1 cellular context compared by ENCODE assay signal in genomic region chr10:118742787-118743186, GRCh38.
TF ChIP-seq lines count a peak whose summit lies in the region.

No MANE protein-coding gene starts in this region.

TF ChIP-seq in HEK293, 187 proteins besides CTCF, POLR2A, EP300 and RAD21 (continued from another document and continues in another):
- TF ChIP-seq BCL6B (tag by site-specific recombination; IDR thresholded peaks at IDR 0.05) = no peak
- TF ChIP-seq KLF8 (tag by site-specific recombination; IDR thresholded peaks at IDR 0.05) = no peak
- no peak for TF ChIP-seq ZSCAN16 (tag by site-specific recombination; IDR thresholded peaks at IDR 0.05)
- no peak for TF ChIP-seq ZFP37 (tag by site-specific recombination; IDR thresholded peaks at IDR 0.05)
- peak; percentile 78; the same call in 1 of the 2 replicates for TF ChIP-seq OVOL3 (tag by site-specific recombination; IDR thresholded peaks at IDR 0.05)
- peak; percentile 48; the same call in 1 of the 2 replicates for TF ChIP-seq ZNF843 (tag by site-specific recombination; IDR thresholded peaks at IDR 0.05)
- no peak for TF ChIP-seq RBAK (tag by site-specific recombination; IDR thresholded peaks at IDR 0.05)
- no peak for TF ChIP-seq ZNF2 (tag by site-specific recombination; IDR thresholded peaks at IDR 0.05)
- TF ChIP-seq ZNF596 (tag by site-specific recombination; IDR thresholded peaks at IDR 0.05) = no peak
- no peak for TF ChIP-seq ZNF610 (tag by site-specific recombination; IDR thresholded peaks at IDR 0.05; ENCODE audit: borderline replicate concordance)
- TF ChIP-seq ZNF514 (tag by site-specific recombination; IDR thresholded peaks at IDR 0.05) = no peak
- no peak for TF ChIP-seq ZNF19 (tag by site-specific recombination; IDR thresholded peaks at IDR 0.05; ENCODE audit: low read depth)
- no peak for TF ChIP-seq ZEB2 (tag by site-specific recombination; IDR thresholded peaks at IDR 0.05)
- 0 out of 2 replicates have a peak, but pooled peaks have one; percentile 24 for TF ChIP-seq SP7 (tag by site-specific recombination; IDR thresholded peaks at IDR 0.05)
- TF ChIP-seq ZNF132 (tag by site-specific recombination; IDR thresholded peaks at IDR 0.05; ENCODE audit: borderline replicate concordance) = no peak
- TF ChIP-seq KLF1 (tag by site-specific recombination; IDR thresholded peaks at IDR 0.05) = no peak
- no peak for TF ChIP-seq SP3 (tag by site-specific recombination; IDR thresholded peaks at IDR 0.05)
- peak; percentile 81 for TF ChIP-seq SCRT2 (tag by site-specific recombination; IDR thresholded peaks at IDR 0.05)
- TF ChIP-seq TRIM28 (IDR thresholded peaks at IDR 0.05; ENCODE audit: borderline replicate concordance, low read length) = 0 out of 2 replicates have a peak, but pooled peaks have one; percentile 19
- TF ChIP-seq ZNF211 (tag by site-specific recombination; IDR thresholded peaks at IDR 0.05; ENCODE audit: low read depth) = no peak
- TF ChIP-seq ZNF394 (tag by site-specific recombination; IDR thresholded peaks at IDR 0.05; ENCODE audit: borderline replicate concordance) = no peak
- no peak for TF ChIP-seq SP2 (tag by site-specific recombination; IDR thresholded peaks at IDR 0.05)
- TF ChIP-seq ZNF513 (tag by site-specific recombination; IDR thresholded peaks at IDR 0.05) = no peak
- TF ChIP-seq ZNF266 (tag by site-specific recombination; IDR thresholded peaks at IDR 0.05; ENCODE audit: low read depth) = no peak
- TF ChIP-seq ZNF629 (tag by site-specific recombination; IDR thresholded peaks at IDR 0.05) = no peak
- no peak for TF ChIP-seq ZNF10 (tag by site-specific recombination; IDR thresholded peaks at IDR 0.05)
- peak; percentile 96 for TF ChIP-seq PRDM6 (tag by site-specific recombination; IDR thresholded peaks at IDR 0.05)
- TF ChIP-seq ZNF518A (tag by site-specific recombination; conservative IDR thresholded peaks at IDR 0.05; ENCODE audit: low read depth) = no peak
- no peak for TF ChIP-seq ZNF248 (tag by site-specific recombination; IDR thresholded peaks at IDR 0.05)
- peak; percentile 57 for TF ChIP-seq WT1 (tag by site-specific recombination; IDR thresholded peaks at IDR 0.05)
- TF ChIP-seq ZNF530 (tag by site-specific recombination; IDR thresholded peaks at IDR 0.05; ENCODE audit: low read depth) = no peak
- TF ChIP-seq INSM2 (tag by site-specific recombination; IDR thresholded peaks at IDR 0.05) = 0 out of 2 replicates have a peak, but pooled peaks have one; percentile 23
- TF ChIP-seq ZNF560 (tag by site-specific recombination; IDR thresholded peaks at IDR 0.05; ENCODE audit: borderline replicate concordance) = no peak
- no peak for TF ChIP-seq ZNF18 (tag by site-specific recombination; IDR thresholded peaks at IDR 0.05)
- TF ChIP-seq ZNF664 (tag by site-specific recombination; IDR thresholded peaks at IDR 0.05) = 0 out of 2 replicates have a peak, but pooled peaks have one; percentile 34
- TF ChIP-seq GLIS1 (tag by site-specific recombination; IDR thresholded peaks at IDR 0.05) = no peak
- no peak for TF ChIP-seq ZNF16 (tag by site-specific recombination; IDR thresholded peaks at IDR 0.05; ENCODE audit: low read depth)
- no peak for TF ChIP-seq PRDM4 (tag by site-specific recombination; IDR thresholded peaks at IDR 0.05)
- no peak for TF ChIP-seq MYNN (tag by site-specific recombination; IDR thresholded peaks at IDR 0.05; ENCODE audit: borderline replicate concordance)
- no peak for TF ChIP-seq BCL11B (tag by site-specific recombination; IDR thresholded peaks at IDR 0.05; ENCODE audit: low read depth)
- no peak for TF ChIP-seq ZSCAN4 (tag by site-specific recombination; IDR thresholded peaks at IDR 0.05)
- no peak for TF ChIP-seq ZNF785 (tag by site-specific recombination; IDR thresholded peaks at IDR 0.05)
- TF ChIP-seq ZNF830 (tag by site-specific recombination; IDR thresholded peaks at IDR 0.05; ENCODE audit: low read depth) = no peak
- no peak for TF ChIP-seq ZNF398 (tag by site-specific recombination; IDR thresholded peaks at IDR 0.05)
- no peak for TF ChIP-seq ZFP41 (tag by site-specific recombination; IDR thresholded peaks at IDR 0.05; ENCODE audit: borderline replicate concordance)
- no peak for TF ChIP-seq ZNF623 (tag by site-specific recombination; IDR thresholded peaks at IDR 0.05)
- TF ChIP-seq ZNF660 (tag by site-specific recombination; IDR thresholded peaks at IDR 0.05) = no peak
- TF ChIP-seq FEZF1 (tag by site-specific recombination; IDR thresholded peaks at IDR 0.05) = peak; percentile 17; the same call in 1 of the 2 replicates
- no peak for TF ChIP-seq ZNF792 (tag by site-specific recombination; IDR thresholded peaks at IDR 0.05)
